ENCODE assay signal across 2 cellular contexts in the genomic region with DNA sequence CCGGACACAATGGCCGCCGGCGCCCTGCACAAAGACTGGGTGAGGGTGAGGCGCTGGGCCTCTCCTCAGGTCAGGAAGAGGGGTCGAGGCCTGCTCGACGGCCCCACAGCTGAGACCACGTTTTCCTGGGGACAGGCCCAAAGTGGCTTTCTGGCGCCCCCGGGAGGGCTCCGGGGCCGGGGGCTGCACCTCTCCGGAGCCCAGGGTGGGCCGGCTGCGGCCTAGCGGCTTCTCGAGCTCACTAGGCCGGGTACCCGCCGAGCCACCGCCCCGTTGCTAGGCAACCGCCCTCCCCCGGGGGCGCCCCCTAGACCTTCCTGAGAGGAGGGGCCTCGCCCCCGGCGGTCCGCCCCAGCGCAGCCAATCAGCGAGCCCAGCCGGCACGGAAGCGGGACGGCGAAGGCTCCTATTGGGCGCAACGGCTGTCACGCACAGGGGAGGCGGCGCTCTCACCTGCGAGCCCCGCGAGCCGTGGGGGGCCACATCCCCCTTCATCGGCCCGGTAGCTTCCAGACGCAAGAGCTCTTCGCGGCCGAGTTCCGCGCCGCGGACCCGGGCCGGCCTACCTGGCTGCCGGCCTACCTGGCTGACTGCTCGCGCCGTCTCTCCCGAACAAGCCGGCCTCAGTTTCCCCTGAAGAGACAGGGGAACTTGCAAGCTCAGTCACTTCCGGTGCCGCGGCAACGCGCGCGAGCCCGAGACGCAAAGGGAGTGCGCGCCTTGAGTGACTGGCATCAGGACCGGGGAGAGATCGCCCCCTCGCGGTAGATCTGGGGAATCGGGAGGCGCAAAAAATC.
TF ChIP-seq lines count a peak whose summit lies in the region.

No MANE protein-coding gene starts in this region.

TF ChIP-seq in A549, 52 proteins besides CTCF, POLR2A, EP300 and RAD21 (continued from another document):
- TF ChIP-seq ELK1 (IDR thresholded peaks at IDR 0.05; ENCODE audit: low read depth, low read length): peak; percentile 50; the same call in 1 of the 2 replicates
- no peak for TF ChIP-seq ZSCAN20 (CRISPR knock-in tag; IDR thresholded peaks at IDR 0.05)
- peak; percentile 86; the same call in 1 of the 2 replicates for TF ChIP-seq HOXB13 (CRISPR knock-in tag; IDR thresholded peaks at IDR 0.05; ENCODE audit: low read depth)
- TF ChIP-seq RNF2 (IDR thresholded peaks at IDR 0.05; ENCODE audit: borderline replicate concordance, low read depth): no peak
- no peak for TF ChIP-seq CHD4 (IDR thresholded peaks at IDR 0.05; ENCODE audit: borderline replicate concordance)
- 0 out of 2 replicates have a peak, but pooled peaks have one; percentile 69 for TF ChIP-seq ATOH8 (CRISPR knock-in tag; IDR thresholded peaks at IDR 0.05; ENCODE audit: low read depth)
- TF ChIP-seq RCOR1 (IDR thresholded peaks at IDR 0.05; ENCODE audit: low read depth, low read length): no peak
- TF ChIP-seq HMGXB4 (CRISPR knock-in tag; IDR thresholded peaks at IDR 0.05; ENCODE audit: borderline replicate concordance): peak; percentile 57; the same call in 1 of the 2 replicates
- TF ChIP-seq, protein P1, sequence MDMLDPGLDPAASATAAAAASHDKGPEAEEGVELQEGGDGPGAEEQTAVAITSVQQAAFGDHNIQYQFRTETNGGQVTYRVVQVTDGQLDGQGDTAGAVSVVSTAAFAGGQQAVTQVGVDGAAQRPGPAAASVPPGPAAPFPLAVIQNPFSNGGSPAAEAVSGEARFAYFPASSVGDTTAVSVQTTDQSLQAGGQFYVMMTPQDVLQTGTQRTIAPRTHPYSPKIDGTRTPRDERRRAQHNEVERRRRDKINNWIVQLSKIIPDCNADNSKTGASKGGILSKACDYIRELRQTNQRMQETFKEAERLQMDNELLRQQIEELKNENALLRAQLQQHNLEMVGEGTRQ (IDR thresholded peaks at IDR 0.05): no peak; the same call in 1 of the 2 replicates
- peak; percentile 47 to 84; a peak in 4 of 5 replicates for TF ChIP-seq JUN (IDR thresholded peaks at IDR 0.05)

TF ChIP-seq in K562, 482 proteins besides CTCF, POLR2A, EP300 and RAD21 (continued from another document and continues in another):
- TF ChIP-seq, protein P2, sequence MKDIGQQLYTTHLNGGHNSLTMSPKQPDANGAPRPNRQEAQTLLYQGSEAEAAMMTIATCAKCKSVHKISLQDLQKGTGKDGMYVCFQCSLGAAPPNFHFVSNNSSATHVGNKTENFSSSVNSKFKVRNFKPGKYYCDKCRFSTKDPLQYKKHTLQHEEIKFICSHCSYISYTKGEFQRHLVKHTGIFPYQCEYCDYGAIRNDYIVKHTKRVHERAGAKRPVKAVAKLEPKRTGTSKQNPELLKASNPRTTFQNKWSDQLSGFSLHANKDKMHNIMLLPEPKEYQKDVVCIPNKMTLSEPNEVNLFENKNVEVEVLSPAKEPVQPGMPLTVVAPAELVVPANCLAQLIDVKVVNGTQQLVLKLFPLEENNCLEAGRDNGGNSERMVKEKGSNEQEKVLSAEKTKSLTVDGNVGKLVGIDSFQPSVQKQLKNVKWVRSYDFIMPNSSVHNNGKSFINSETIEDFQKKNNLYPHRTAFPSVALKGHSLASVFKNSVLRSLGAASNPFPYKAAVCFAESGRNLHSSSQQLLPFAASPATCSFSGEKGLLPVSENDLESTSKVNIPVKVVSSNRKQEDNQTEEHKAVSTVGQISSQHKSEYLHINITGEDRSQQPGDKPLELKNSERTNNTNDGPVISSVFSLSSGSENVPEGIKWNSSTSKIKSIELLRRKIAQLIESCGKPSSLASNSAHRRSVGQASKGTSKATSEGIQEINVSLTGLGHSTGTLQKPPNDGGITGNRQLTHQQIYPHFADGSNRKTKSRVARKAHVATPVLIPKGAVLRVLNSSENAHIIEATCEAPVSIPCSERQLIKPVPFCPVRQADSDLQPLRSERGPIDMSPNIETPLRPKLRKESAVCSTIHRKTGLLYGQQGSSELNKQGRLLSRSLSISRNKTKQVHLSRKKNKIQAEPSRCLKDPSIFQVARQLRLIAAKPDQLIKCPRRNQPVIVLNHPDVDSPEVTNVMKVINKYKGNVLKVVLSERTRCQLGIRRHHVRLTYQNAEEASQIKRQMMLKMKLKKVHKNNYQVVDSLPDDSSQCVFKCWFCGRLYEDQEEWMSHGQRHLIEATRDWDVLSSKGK (CRISPR knock-in tag; IDR thresholded peaks at IDR 0.05): no peak
- TF ChIP-seq, protein P3, sequence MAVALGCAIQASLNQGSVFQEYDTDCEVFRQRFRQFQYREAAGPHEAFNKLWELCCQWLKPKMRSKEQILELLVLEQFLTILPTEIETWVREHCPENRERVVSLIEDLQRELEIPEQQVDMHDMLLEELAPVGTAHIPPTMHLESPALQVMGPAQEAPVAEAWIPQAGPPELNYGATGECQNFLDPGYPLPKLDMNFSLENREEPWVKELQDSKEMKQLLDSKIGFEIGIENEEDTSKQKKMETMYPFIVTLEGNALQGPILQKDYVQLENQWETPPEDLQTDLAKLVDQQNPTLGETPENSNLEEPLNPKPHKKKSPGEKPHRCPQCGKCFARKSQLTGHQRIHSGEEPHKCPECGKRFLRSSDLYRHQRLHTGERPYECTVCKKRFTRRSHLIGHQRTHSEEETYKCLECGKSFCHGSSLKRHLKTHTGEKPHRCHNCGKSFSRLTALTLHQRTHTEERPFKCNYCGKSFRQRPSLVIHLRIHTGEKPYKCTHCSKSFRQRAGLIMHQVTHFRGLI (CRISPR knock-in tag; IDR thresholded peaks at IDR 0.05): 0 out of 2 replicates have a peak, but pooled peaks have one; percentile 52
- TF ChIP-seq, protein P4, sequence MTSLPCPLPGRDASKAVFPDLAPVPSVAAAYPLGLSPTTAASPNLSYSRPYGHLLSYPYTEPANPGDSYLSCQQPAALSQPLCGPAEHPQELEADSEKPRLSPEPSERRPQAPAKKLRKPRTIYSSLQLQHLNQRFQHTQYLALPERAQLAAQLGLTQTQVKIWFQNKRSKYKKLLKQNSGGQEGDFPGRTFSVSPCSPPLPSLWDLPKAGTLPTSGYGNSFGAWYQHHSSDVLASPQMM (CRISPR knock-in tag; IDR thresholded peaks at IDR 0.05): no peak
- TF ChIP-seq ZNF445 (CRISPR knock-in tag; IDR thresholded peaks at IDR 0.05; ENCODE audit: low read depth) (no peak), SMAD4 (CRISPR knock-in tag; conservative IDR thresholded peaks at IDR 0.05) (peak; percentile 81), RNF219 (CRISPR knock-in tag; IDR thresholded peaks at IDR 0.05) (0 out of 2 replicates have a peak, but pooled peaks have one; percentile 8), MECOM (CRISPR knock-in tag; IDR thresholded peaks at IDR 0.05) (no peak), RBM39 (optimal IDR thresholded peaks at IDR 0.05; ENCODE audit: low read depth, low read length) (no peak), KDM5B (IDR thresholded peaks at IDR 0.05; ENCODE audit: insufficient replicate concordance, low read depth, low read length) (no peak), POU5F1 (IDR thresholded peaks at IDR 0.05; ENCODE audit: borderline replicate concordance, low read depth, low read length, partially characterized antibody) (no peak), BRF1 (IDR thresholded peaks at IDR 0.05; ENCODE audit: borderline replicate concordance, extremely low read depth, insufficient read length) (no peak), SIN3B (IDR thresholded peaks at IDR 0.05; ENCODE audit: low read depth) (peak; percentile 25; the same call in 1 of the 2 replicates), POLR2G (IDR thresholded peaks at IDR 0.05; ENCODE audit: low read depth, low read length) (peak; percentile 80), FUS (optimal IDR thresholded peaks at IDR 0.05; ENCODE audit: low read depth, low read length) (peak; percentile 40), KDM4B (IDR thresholded peaks at IDR 0.05; ENCODE audit: borderline replicate concordance in 2 of 2, low read depth in 1 of 2) (peak in 1 of 2 experiments; percentile 79; a peak in 1 of 4 replicates), GATAD2A (IDR thresholded peaks at IDR 0.05) (peak; percentile 85), TRIM24 (IDR thresholded peaks at IDR 0.05) (0 out of 4 replicates have a peak, but pooled peaks of 1 of the 2 experiments have one; percentile 37), CTBP1 (IDR thresholded peaks at IDR 0.05; ENCODE audit: borderline replicate concordance) (peak; percentile 97), ZBTB9 (CRISPR knock-in tag; IDR thresholded peaks at IDR 0.05) (peak; percentile 58; the same call in 1 of the 2 replicates), TEAD4 (IDR thresholded peaks at IDR 0.05; ENCODE audit: low read length) (no peak), TEAD4 (CRISPR knock-in tag; IDR thresholded peaks at IDR 0.05; ENCODE audit: borderline replicate concordance) (no peak), ZNF280A (IDR thresholded peaks at IDR 0.05; ENCODE audit: low read depth, partially characterized antibody) (no peak), ZNF717 (CRISPR knock-in tag; IDR thresholded peaks at IDR 0.05) (peak; percentile 76; the same call in 1 of the 2 replicates), ZNF354B (CRISPR knock-in tag; IDR thresholded peaks at IDR 0.05) (no peak), FOXK1 (CRISPR knock-in tag; IDR thresholded peaks at IDR 0.05; ENCODE audit: borderline replicate concordance) (no peak), NCOA1 (IDR thresholded peaks at IDR 0.05; ENCODE audit: low read depth) (no peak), ZKSCAN8 (CRISPR knock-in tag; IDR thresholded peaks at IDR 0.05) (no peak), KLF6 (CRISPR knock-in tag; IDR thresholded peaks at IDR 0.05; ENCODE audit: borderline replicate concordance) (no peak), MBD1 (CRISPR knock-in tag; IDR thresholded peaks at IDR 0.05) (no peak), TARDBP (IDR thresholded peaks at IDR 0.05) (no peak), ZNF12 (CRISPR knock-in tag; IDR thresholded peaks at IDR 0.05) (no peak)
- TF ChIP-seq, protein P5, sequence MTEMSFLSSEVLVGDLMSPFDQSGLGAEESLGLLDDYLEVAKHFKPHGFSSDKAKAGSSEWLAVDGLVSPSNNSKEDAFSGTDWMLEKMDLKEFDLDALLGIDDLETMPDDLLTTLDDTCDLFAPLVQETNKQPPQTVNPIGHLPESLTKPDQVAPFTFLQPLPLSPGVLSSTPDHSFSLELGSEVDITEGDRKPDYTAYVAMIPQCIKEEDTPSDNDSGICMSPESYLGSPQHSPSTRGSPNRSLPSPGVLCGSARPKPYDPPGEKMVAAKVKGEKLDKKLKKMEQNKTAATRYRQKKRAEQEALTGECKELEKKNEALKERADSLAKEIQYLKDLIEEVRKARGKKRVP (CRISPR knock-in tag; IDR thresholded peaks at IDR 0.05): peak; percentile 73
- TF ChIP-seq, protein P6, sequence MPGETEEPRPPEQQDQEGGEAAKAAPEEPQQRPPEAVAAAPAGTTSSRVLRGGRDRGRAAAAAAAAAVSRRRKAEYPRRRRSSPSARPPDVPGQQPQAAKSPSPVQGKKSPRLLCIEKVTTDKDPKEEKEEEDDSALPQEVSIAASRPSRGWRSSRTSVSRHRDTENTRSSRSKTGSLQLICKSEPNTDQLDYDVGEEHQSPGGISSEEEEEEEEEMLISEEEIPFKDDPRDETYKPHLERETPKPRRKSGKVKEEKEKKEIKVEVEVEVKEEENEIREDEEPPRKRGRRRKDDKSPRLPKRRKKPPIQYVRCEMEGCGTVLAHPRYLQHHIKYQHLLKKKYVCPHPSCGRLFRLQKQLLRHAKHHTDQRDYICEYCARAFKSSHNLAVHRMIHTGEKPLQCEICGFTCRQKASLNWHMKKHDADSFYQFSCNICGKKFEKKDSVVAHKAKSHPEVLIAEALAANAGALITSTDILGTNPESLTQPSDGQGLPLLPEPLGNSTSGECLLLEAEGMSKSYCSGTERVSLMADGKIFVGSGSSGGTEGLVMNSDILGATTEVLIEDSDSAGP (CRISPR knock-in tag; IDR thresholded peaks at IDR 0.05): no peak
